Comparison of ENCODE assay signal across 18 cellular contexts in genomic region chr22:50677493-50678217, GRCh38. TPM values are rescaled to one million over a fixed set of nuclear protein-coding genes. Genes with fewer than 3 reads are reported as not detected.
DNase-seq lines count a peak whose midpoint lies in the region; ATAC-seq and TF ChIP-seq lines count a peak whose summit lies in the region.
"Had no signal": no experiment of that assay in that cellular context is flagged by ENCODE, and none has a peak within 500 bp of the region (broad histone marks: within the 10 kb centered on the region; RNA-seq: fewer than 3 reads in every experiment).

No MANE protein-coding gene starts in this region.

- no peaks in the 10 kb centered on the region for H3K36me3 Mint-ChIP-seq in activated naive CD8-positive, alpha-beta T cell treated with anti-CD3 and anti-CD28 coated beads, Interleukin-2, amount 10 ng/mL, durations not matched to agents 7 days and 5 days
- H3K36me3 Mint-ChIP-seq in activated naive CD8-positive, alpha-beta T cell treated with anti-CD3 and anti-CD28 coated beads, Interleukin-2, amount 50 U/mL, for 24 hours (ENCODE audit: low read depth) = no peaks in the 10 kb centered on the region
- no peaks in the 10 kb centered on the region for H3K36me3 Mint-ChIP-seq in chondrocyte (ENCODE audit: low read depth)
- H3K36me3 Mint-ChIP-seq in nephron progenitor cell (ENCODE audit: low read depth) = peaks cover 24% of the 10 kb centered on the region
- H3K36me3 Mint-ChIP-seq: stimulated activated effector memory CD8-positive, alpha-beta T cell treated with anti-CD3 and anti-CD28 coated beads, Interleukin-12 subunit alpha, Interleukin-12 subunit beta, amount 100 ng/mL, for 72 hours had no signal

- peaks cover 3% of the 10 kb centered on the region for H3K4me1 Mint-ChIP-seq in activated naive CD8-positive, alpha-beta T cell treated with anti-CD3 and anti-CD28 coated beads, Interleukin-2, amount 10 ng/mL, durations not matched to agents 7 days and 5 days
- H3K4me1 Mint-ChIP-seq in activated naive CD8-positive, alpha-beta T cell treated with anti-CD3 and anti-CD28 coated beads, Interleukin-2, amount 50 U/mL, for 24 hours = peaks cover 5% of the 10 kb centered on the region
- H3K4me1 Mint-ChIP-seq in chondrocyte (ENCODE audit: low read depth) = peaks cover 9% of the 10 kb centered on the region
- H3K4me1 Mint-ChIP-seq in nephron progenitor cell = peaks cover 20% of the 10 kb centered on the region

- H3K4me3 Mint-ChIP-seq in activated naive CD8-positive, alpha-beta T cell treated with anti-CD3 and anti-CD28 coated beads, Interleukin-2, amount 10 ng/mL, durations not matched to agents 7 days and 5 days = no peak overlapping the region
- H3K4me3 Mint-ChIP-seq in activated naive CD8-positive, alpha-beta T cell treated with anti-CD3 and anti-CD28 coated beads, Interleukin-2, amount 50 U/mL, for 24 hours = no peak overlapping the region
- H3K4me3 Mint-ChIP-seq in chondrocyte (ENCODE audit: unreplicated experiment) (no peak overlapping the region), nephron progenitor cell (peak overlapping the region; percentile 12)
- H3K4me3 Mint-ChIP-seq: H9; stimulated activated effector memory CD8-positive, alpha-beta T cell treated with anti-CD3 and anti-CD28 coated beads, Interleukin-12 subunit alpha, Interleukin-12 subunit beta, amount 100 ng/mL, for 72 hours had no signal

- no peak overlapping the region for H3K27ac Mint-ChIP-seq in activated naive CD8-positive, alpha-beta T cell treated with anti-CD3 and anti-CD28 coated beads, Interleukin-2, amount 10 ng/mL, durations not matched to agents 7 days and 5 days
- H3K27ac Mint-ChIP-seq in activated naive CD8-positive, alpha-beta T cell treated with anti-CD3 and anti-CD28 coated beads, Interleukin-2, amount 50 U/mL, for 24 hours = no peak overlapping the region
- H3K27ac Mint-ChIP-seq in chondrocyte (ENCODE audit: unreplicated experiment) (no peak overlapping the region), nephron progenitor cell (no peak overlapping the region)
- H3K27ac Mint-ChIP-seq: H9; stimulated activated effector memory CD8-positive, alpha-beta T cell treated with anti-CD3 and anti-CD28 coated beads, Interleukin-12 subunit alpha, Interleukin-12 subunit beta, amount 100 ng/mL, for 72 hours had no signal

- H3K9me3 ChIP-seq in upper lobe of right lung = no peaks in the 10 kb centered on the region
- H3K9me3 ChIP-seq: tibial nerve had no signal

- peak; percentile 20 for DNase-seq in activated naive CD8-positive, alpha-beta T cell treated with anti-CD3 and anti-CD28 coated beads, Interleukin-2, amount 10 ng/mL, durations not matched to agents 7 days and 5 days
- DNase-seq in activated naive CD8-positive, alpha-beta T cell treated with anti-CD3 and anti-CD28 coated beads, Interleukin-2, amount 50 U/mL, for 24 hours = no peak
- DNase-seq in chondrocyte (ENCODE audit: low spot score) (peak; percentile 74), nephron progenitor cell (no peak), upper lobe of right lung (no peak), inferior parietal cortex (ENCODE audit: extremely low spot score) (no peak), hippocampal formation (lab: John Stamatoyannopoulos, UW) (no peak)
- DNase-seq: caudate nucleus; DMS153; effector CD4-positive, alpha-beta T cell; H9; KBM-7; NCI-H1092; NCI-H82 had no signal

- no peak overlapping the region for H3K27ac ChIP-seq in upper lobe of right lung
- H3K27ac ChIP-seq: tibial nerve had no signal

- POLR2A ChIA-PET in activated naive CD8-positive, alpha-beta T cell treated with anti-CD3 and anti-CD28 coated beads, Interleukin-2, amount 10 ng/mL, durations not matched to agents 7 days and 5 days (lab: Charles Lee) = no interaction called here

- peaks cover 5% of the 10 kb centered on the region for H3K9me3 Mint-ChIP-seq in activated naive CD8-positive, alpha-beta T cell treated with anti-CD3 and anti-CD28 coated beads, Interleukin-2, amount 10 ng/mL, durations not matched to agents 7 days and 5 days
- H3K9me3 Mint-ChIP-seq in activated naive CD8-positive, alpha-beta T cell treated with anti-CD3 and anti-CD28 coated beads, Interleukin-2, amount 50 U/mL, for 24 hours = no peaks in the 10 kb centered on the region
- H3K9me3 Mint-ChIP-seq in chondrocyte (ENCODE audit: low read depth) (no peaks in the 10 kb centered on the region), nephron progenitor cell (no peaks in the 10 kb centered on the region)
- H3K9me3 Mint-ChIP-seq: stimulated activated effector memory CD8-positive, alpha-beta T cell treated with anti-CD3 and anti-CD28 coated beads, Interleukin-12 subunit alpha, Interleukin-12 subunit beta, amount 100 ng/mL, for 72 hours had no signal

- intact Hi-C loops in upper lobe of right lung (cut with DNase I) = no loop called here

- H3K36me3 ChIP-seq in upper lobe of right lung = no peaks in the 10 kb centered on the region
- H3K36me3 ChIP-seq: tibial nerve had no signal

- peaks cover 8% of the 10 kb centered on the region for H3K27me3 ChIP-seq in upper lobe of right lung

- no peak for ATAC-seq in activated naive CD8-positive, alpha-beta T cell treated with anti-CD3 and anti-CD28 coated beads, Interleukin-2, amount 10 ng/mL, durations not matched to agents 7 days and 5 days (ENCODE audit: low read depth)
- no peak for ATAC-seq in activated naive CD8-positive, alpha-beta T cell treated with anti-CD3 and anti-CD28 coated beads, Interleukin-2, amount 50 U/mL, for 24 hours
- no peak for ATAC-seq in upper lobe of right lung
- no peak for ATAC-seq in GM19452 (IDR thresholded peaks at IDR 0.05; ENCODE audit: unreplicated experiment)
- ATAC-seq: left lobe of liver; stimulated activated effector memory CD8-positive, alpha-beta T cell treated with anti-CD3 and anti-CD28 coated beads, Interleukin-12 subunit alpha, Interleukin-12 subunit beta, amount 100 ng/mL, for 72 hours had no signal

- no peak for TF ChIP-seq CTCF in chondrocyte (IDR thresholded peaks at IDR 0.05)
- TF ChIP-seq CTCF in nephron progenitor cell (IDR thresholded peaks at IDR 0.05) = no peak
- TF ChIP-seq CTCF in upper lobe of right lung (IDR thresholded peaks at IDR 0.05) = no peak

- H3K4me1 ChIP-seq in upper lobe of right lung = no peaks in the 10 kb centered on the region

- H3K27me3 Mint-ChIP-seq in activated naive CD8-positive, alpha-beta T cell treated with anti-CD3 and anti-CD28 coated beads, Interleukin-2, amount 10 ng/mL, durations not matched to agents 7 days and 5 days = peaks cover 26% of the 10 kb centered on the region
- peaks cover 17% of the 10 kb centered on the region for H3K27me3 Mint-ChIP-seq in activated naive CD8-positive, alpha-beta T cell treated with anti-CD3 and anti-CD28 coated beads, Interleukin-2, amount 50 U/mL, for 24 hours
- H3K27me3 Mint-ChIP-seq in chondrocyte (ENCODE audit: low read depth) (peaks cover 7% of the 10 kb centered on the region), nephron progenitor cell (ENCODE audit: low read depth, poor library complexity) (peaks cover 11% of the 10 kb centered on the region)

- peak overlapping the region; percentile 51 for H3K4me3 ChIP-seq in upper lobe of right lung

RNA-seq across cellular contexts. Expression of gene SHANK3, which starts 5.0 kb away (rescaled TPM):
- under 1 TPM in 1 of 2 experiments, not detected in 1; 0.06 TPM for total RNA-seq in activated naive CD8-positive, alpha-beta T cell treated with anti-CD3 and anti-CD28 coated beads, Interleukin-2, amount 10 ng/mL, durations not matched to agents 7 days and 5 days
- 3.9 to 7.5 TPM (median 7.0 TPM) in 3 replicates for total RNA-seq in chondrocyte
- 59.9 TPM for total RNA-seq in upper lobe of right lung

RNA-seq across cellular contexts. Expression of gene ARSA, which starts 49.7 kb away (rescaled TPM):
- 10 to 100 TPM; 65.2 to 65.4 TPM for total RNA-seq in activated naive CD8-positive, alpha-beta T cell treated with anti-CD3 and anti-CD28 coated beads, Interleukin-2, amount 10 ng/mL, durations not matched to agents 7 days and 5 days
- total RNA-seq in chondrocyte (37.6 to 39.8 TPM (median 39.3 TPM) in 3 replicates), upper lobe of right lung (46.4 TPM)

Comparison
In these comparisons a context has a peak if more than half of its experiments do, and no peak if none do; other contexts are left out.
1. DNase-seq: peak in activated naive CD8-positive, alpha-beta T cell treated with anti-CD3 and anti-CD28 coated beads, Interleukin-2, amount 10 ng/mL, durations not matched to agents 7 days and 5 days (single experiment) and chondrocyte (single experiment); none in activated naive CD8-positive, alpha-beta T cell treated with anti-CD3 and anti-CD28 coated beads, Interleukin-2, amount 50 U/mL, for 24 hours (single experiment), nephron progenitor cell (single experiment), upper lobe of right lung (single experiment), inferior parietal cortex (single experiment) and hippocampal formation (0 of 2).